ENCODE assay signal across 36 cellular contexts in the genomic region with DNA sequence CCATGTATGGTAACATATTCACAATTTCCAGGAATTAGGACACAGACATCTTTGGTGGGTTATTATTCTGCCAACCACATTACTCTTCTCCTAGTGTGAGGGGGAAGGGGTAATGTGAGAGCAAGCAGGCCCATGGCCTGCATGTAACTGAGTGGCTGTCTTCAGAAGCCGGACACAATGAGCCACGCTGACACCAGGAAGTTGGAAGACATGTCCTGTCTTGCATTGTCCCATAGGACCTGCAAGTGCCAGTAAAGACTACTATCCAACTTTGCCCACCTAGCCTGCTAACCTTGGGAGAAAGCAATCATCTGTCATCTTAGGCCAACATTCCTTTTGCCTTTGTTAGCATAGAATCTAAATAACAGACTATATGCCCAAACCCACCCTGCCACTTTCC.
"Had no signal": no experiment of that assay in that cellular context is flagged by ENCODE, and none has a peak within 500 bp of the region (broad histone marks: within the 10 kb centered on the region; RNA-seq: fewer than 3 reads in every experiment).

No MANE protein-coding gene starts in this region.

- H3K4me1 ChIP-seq: breast epithelium had no signal

- H3K27ac ChIP-seq: adrenal gland, body of pancreas, brain microvascular endothelial cell, breast epithelium, cardiac muscle cell, VCaP had no signal

- DNase-seq: activated B cell treated with CpG ODN at 0.5 μM for 24 hours; activated CD4-positive, alpha-beta memory T cell treated with anti-CD3 and anti-CD28 coated beads for 36 hours; activated CD4-positive, alpha-beta T cell treated with anti-CD3 and anti-CD28 coated beads for 4 hours; activated CD4-positive, alpha-beta T cell treated with anti-CD3 and anti-CD28 coated beads, Interleukin-2, amount 10 ng/mL, durations not matched to agents 24 days and 14 days; activated CD4-positive, alpha-beta T cell treated with anti-CD3 and anti-CD28 coated beads, Interleukin-2, amount 50 U/mL, for 1 hour; activated CD4-positive, alpha-beta T cell treated with anti-CD3 and anti-CD28 coated beads, Interleukin-2, amount 50 U/mL, for 4 hours; activated CD4-positive, CD25-positive, alpha-beta regulatory T cell treated with anti-CD3 and anti-CD28 coated beads, Interleukin-2, amount 50 U/mL, for 72 hours; activated CD8-positive, alpha-beta memory T cell treated with anti-CD3 and anti-CD28 coated beads, Interleukin-2, amount 50 U/mL, for 4 hours; activated CD8-positive, alpha-beta T cell treated with anti-CD3 and anti-CD28 coated beads for 36 hours; activated effector memory CD4-positive, alpha-beta T cell treated with anti-CD3 and anti-CD28 coated beads, Interleukin-2, amount 50 U/mL, for 16 hours; activated gamma-delta T cell treated with Interleukin-2 at 50 U/mL for 16 hours; activated naive CD4-positive, alpha-beta T cell; activated naive CD4-positive, alpha-beta T cell treated with anti-CD3 and anti-CD28 coated beads for 36 hours; activated naive CD4-positive, alpha-beta T cell treated with anti-CD3 and anti-CD28 coated beads, Interleukin-2, amount 50 U/mL, for 16 hours; activated naive CD8-positive, alpha-beta T cell treated with anti-CD3 and anti-CD28 coated beads for 36 hours; activated T-cell treated with anti-CD3 and anti-CD28 coated beads for 4 hours; activated T-cell treated with anti-CD3 and anti-CD28 coated beads, Interleukin-2, amount 50 U/mL, for 1 hour; activated T-cell treated with anti-CD3 and anti-CD28 coated beads, Interleukin-2, amount 50 U/mL, for 4 hours; activated T-cell treated with anti-CD3 and anti-CD28 coated beads, Interleukin-2, amount 50 U/mL, for 72 hours; adrenal gland; amniotic stem cell; aorta; body of pancreas; brain microvascular endothelial cell; caudate nucleus; cerebellar nuclear complex; T-cell; T-helper 17 cell; T1000 had no signal

- H3K4me1 Mint-ChIP-seq: activated B cell treated with CpG ODN at 0.5 μM for 24 hours; activated CD4-positive, alpha-beta T cell treated with anti-CD3 and anti-CD28 coated beads, Interleukin-2, amount 10 ng/mL, durations not matched to agents 24 days and 14 days; activated naive CD8-positive, alpha-beta T cell treated with anti-CD3 and anti-CD28 coated beads for 36 hours; activated T-helper 17 cell treated with anti-CD3 and anti-CD28 coated beads, Interleukin-2, amount 50 U/mL, for 72 hours; central memory CD8-positive, alpha-beta T cell; T-cell; T-helper 17 cell had no signal

- H3K27ac Mint-ChIP-seq: activated B cell treated with CpG ODN at 0.5 μM for 24 hours; activated CD4-positive, alpha-beta memory T cell treated with anti-CD3 and anti-CD28 coated beads for 36 hours; activated CD4-positive, alpha-beta T cell treated with anti-CD3 and anti-CD28 coated beads, Interleukin-2, amount 10 ng/mL, durations not matched to agents 24 days and 14 days; activated CD8-positive, alpha-beta T cell treated with anti-CD3 and anti-CD28 coated beads for 36 hours; activated naive CD4-positive, alpha-beta T cell treated with anti-CD3 and anti-CD28 coated beads for 36 hours; activated naive CD4-positive, alpha-beta T cell treated with anti-CD3 and anti-CD28 coated beads, Interleukin-2, amount 50 U/mL, for 72 hours; activated naive CD8-positive, alpha-beta T cell treated with anti-CD3 and anti-CD28 coated beads for 36 hours; activated T-cell treated with anti-CD3 and anti-CD28 coated beads, Interleukin-2, amount 50 U/mL, for 72 hours; activated T-helper 1 cell treated with anti-CD3 and anti-CD28 coated beads, Interleukin-12 subunit alpha, Interleukin-12 subunit beta, Interleukin-2, Interleukin-4 antibody, amounts not matched to agents 30 ng/mL and 10 ng/mL and 1 ng/mL, durations not matched to agents 14 hours and 24 hours and 36 hours; activated T-helper 17 cell treated with anti-CD3 and anti-CD28 coated beads, Interleukin-2, amount 50 U/mL, for 72 hours; T-cell; T-helper 17 cell had no signal

- H3K27me3 Mint-ChIP-seq: central memory CD8-positive, alpha-beta T cell had no signal

- H3K4me3 ChIP-seq: adrenal gland, body of pancreas, breast epithelium, cardiac muscle cell had no signal

- H3K9me3 Mint-ChIP-seq: activated naive CD4-positive, alpha-beta T cell treated with anti-CD3 and anti-CD28 coated beads for 36 hours; activated T-cell treated with anti-CD3 and anti-CD28 coated beads, Interleukin-2, amount 50 U/mL, for 4 hours; activated T-helper 17 cell treated with anti-CD3 and anti-CD28 coated beads, Interleukin-2, amount 50 U/mL, for 72 hours had no signal

- H3K36me3 ChIP-seq: adrenal gland, brain microvascular endothelial cell, breast epithelium, cardiac muscle cell had no signal

- H3K4me3 Mint-ChIP-seq: activated B cell treated with CpG ODN at 0.5 μM for 24 hours; activated CD4-positive, alpha-beta memory T cell treated with anti-CD3 and anti-CD28 coated beads for 36 hours; activated CD4-positive, alpha-beta T cell treated with anti-CD3 and anti-CD28 coated beads, Interleukin-2, amount 10 ng/mL, durations not matched to agents 24 days and 14 days; activated CD8-positive, alpha-beta T cell treated with anti-CD3 and anti-CD28 coated beads for 36 hours; activated naive CD4-positive, alpha-beta T cell treated with anti-CD3 and anti-CD28 coated beads for 36 hours; activated naive CD8-positive, alpha-beta T cell treated with anti-CD3 and anti-CD28 coated beads for 36 hours; activated T-cell treated with anti-CD3 and anti-CD28 coated beads, Interleukin-2, amount 50 U/mL, for 4 hours; activated T-cell treated with anti-CD3 and anti-CD28 coated beads, Interleukin-2, amount 50 U/mL, for 72 hours; activated T-helper 1 cell treated with anti-CD3 and anti-CD28 coated beads, Interleukin-12 subunit alpha, Interleukin-12 subunit beta, Interleukin-2, Interleukin-4 antibody, amounts not matched to agents 30 ng/mL and 10 ng/mL and 1 ng/mL, durations not matched to agents 14 hours and 24 hours and 36 hours; activated T-helper 17 cell treated with anti-CD3 and anti-CD28 coated beads, Interleukin-2, amount 50 U/mL, for 72 hours; central memory CD8-positive, alpha-beta T cell; T-cell; T-helper 17 cell had no signal

- ATAC-seq: activated CD8-positive, alpha-beta T cell treated with anti-CD3 and anti-CD28 coated beads for 36 hours; activated naive CD4-positive, alpha-beta T cell treated with anti-CD3 and anti-CD28 coated beads, Interleukin-2, amount 50 U/mL, for 72 hours; activated T-cell treated with anti-CD3 and anti-CD28 coated beads, Interleukin-2, amount 50 U/mL, for 4 hours; activated T-cell treated with anti-CD3 and anti-CD28 coated beads, Interleukin-2, amount 50 U/mL, for 72 hours; activated T-helper 17 cell treated with anti-CD3 and anti-CD28 coated beads, Interleukin-2, amount 50 U/mL, for 72 hours; body of pancreas; T-cell; T-helper 17 cell had no signal

- H3K36me3 Mint-ChIP-seq: activated CD4-positive, alpha-beta memory T cell treated with anti-CD3 and anti-CD28 coated beads for 36 hours; activated naive CD4-positive, alpha-beta T cell treated with anti-CD3 and anti-CD28 coated beads, Interleukin-2, amount 50 U/mL, for 72 hours; activated naive CD8-positive, alpha-beta T cell treated with anti-CD3 and anti-CD28 coated beads for 36 hours; T-cell had no signal

- H3K27me3 ChIP-seq: adrenal gland, body of pancreas, brain microvascular endothelial cell, breast epithelium, cardiac muscle cell had no signal

- H3K9me3 ChIP-seq: adrenal gland, body of pancreas, breast epithelium had no signal
